Comparison of ENCODE assay signal across 2 cellular contexts in genomic region chr1:151830055-151830454, GRCh38.
TF ChIP-seq lines count a peak whose summit lies in the region.

No MANE protein-coding gene starts in this region.

TF ChIP-seq in GM23338, 12 proteins besides CTCF, POLR2A, EP300 and RAD21:
- no peak for TF ChIP-seq ZNF462 (CRISPR knock-in tag; IDR thresholded peaks at IDR 0.05)
- TF ChIP-seq NANOG (IDR thresholded peaks at IDR 0.05; ENCODE audit: borderline replicate concordance) = no peak
- no peak for TF ChIP-seq ETS1 (IDR thresholded peaks at IDR 0.05)
- no peak for TF ChIP-seq EZH2 (IDR thresholded peaks at IDR 0.05; ENCODE audit: low read depth, unreplicated experiment)
- TF ChIP-seq ZNF114 (CRISPR knock-in tag; IDR thresholded peaks at IDR 0.05) = no peak
- TF ChIP-seq ZNF331 (CRISPR knock-in tag; IDR thresholded peaks at IDR 0.05; ENCODE audit: low read depth) = no peak
- TF ChIP-seq POLR2AphosphoS5 (IDR thresholded peaks at IDR 0.05; ENCODE audit: low read depth) = no peak
- no peak for TF ChIP-seq STAT1 (IDR thresholded peaks at IDR 0.05; ENCODE audit: unreplicated experiment)
- no peak for TF ChIP-seq REST (IDR thresholded peaks at IDR 0.05; ENCODE audit: unreplicated experiment)
- no peak for TF ChIP-seq CREB1 (CRISPR knock-in tag; IDR thresholded peaks at IDR 0.05; ENCODE audit: low read depth)
TF ChIP-seq in GM23338: peak in this region for 0.

TF ChIP-seq in GM12891, 5 proteins besides CTCF, POLR2A, EP300 and RAD21:
- TF ChIP-seq TAF1 (IDR thresholded peaks at IDR 0.05; ENCODE audit: low read depth, low read length) (no peak), PAX5 (IDR thresholded peaks at IDR 0.05; ENCODE audit: insufficient read depth, low read length, severe bottlenecking) (no peak), POU2F2 (IDR thresholded peaks at IDR 0.05; ENCODE audit: low read depth, low read length) (no peak)
